9 cellular contexts compared by ENCODE assay signal in the genomic region with DNA sequence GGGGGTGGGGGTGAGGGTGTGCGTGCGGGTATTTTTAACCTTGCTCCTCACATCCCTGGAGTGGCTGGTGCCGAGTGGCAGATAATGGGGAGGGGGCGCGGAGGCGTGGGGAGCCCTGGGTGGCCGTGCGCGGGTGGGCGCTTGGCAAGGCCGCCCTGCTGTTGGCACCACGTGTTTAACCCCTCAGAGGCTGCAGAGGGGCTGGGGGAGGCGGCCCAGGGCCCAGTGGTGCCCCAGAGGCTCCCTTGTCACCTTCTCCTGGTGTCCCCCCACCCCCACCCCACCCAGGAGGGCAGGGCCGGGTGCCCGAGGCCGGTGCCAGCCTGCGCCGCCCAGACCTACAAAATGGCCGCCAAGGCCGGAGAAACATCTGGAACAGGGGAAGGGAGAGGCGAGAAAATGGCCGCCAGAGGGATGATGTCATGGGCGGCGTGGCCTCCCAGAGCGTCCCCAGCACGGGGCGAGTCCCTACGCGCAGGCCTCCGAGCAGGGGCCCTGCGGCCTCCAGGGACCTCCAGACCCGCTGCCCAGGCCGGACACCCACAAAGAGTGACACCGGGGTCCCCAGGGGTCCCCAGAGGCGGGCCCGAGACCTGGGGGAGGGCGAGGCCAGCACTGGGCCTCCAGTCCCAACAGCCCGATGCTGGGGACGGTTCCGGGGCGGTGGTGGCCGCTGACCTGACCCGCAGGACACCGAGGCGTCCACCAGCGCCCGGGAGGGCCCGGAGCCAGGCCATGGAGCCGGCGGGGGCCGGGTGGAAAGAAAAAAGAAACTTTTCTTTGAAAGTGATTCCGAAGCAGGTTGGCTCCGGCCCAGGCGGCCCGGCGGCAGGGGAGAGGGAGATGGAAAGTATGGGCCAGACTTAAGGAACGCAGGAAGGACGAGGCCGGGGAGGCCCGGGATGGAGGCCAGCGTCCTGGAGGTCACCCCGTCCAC. TPM values are rescaled to one million over a fixed set of nuclear protein-coding genes. Genes with fewer than 3 reads are reported as not detected.
DNase-seq lines count a peak whose midpoint lies in the region; ATAC-seq and TF ChIP-seq lines count a peak whose summit lies in the region.
"Had no signal": no experiment of that assay in that cellular context is flagged by ENCODE, and none has a peak within 500 bp of the region (broad histone marks: within the 10 kb centered on the region; RNA-seq: fewer than 3 reads in every experiment).

No MANE protein-coding gene starts in this region.

- H3K27me3 ChIP-seq in esophagus squamous epithelium (no peaks in the 10 kb centered on the region), upper lobe of left lung (no peaks in the 10 kb centered on the region)

- DNase-seq in NCI-H446 treated with DMSO at 0.1 percent for 48 hours (lab: John Stamatoyannopoulos, UW) (peak; percentile 91), esophagus squamous epithelium (lab: John Stamatoyannopoulos, UW) (no peak), mucosa of descending colon (peak in 2 of 3 donors; percentile 64 to 74), upper lobe of left lung (peak; percentile 78 to 95), OCI-M2 (lab: John Stamatoyannopoulos, UW; ENCODE audit: unreplicated experiment) (no peak), NCI-H1105 treated with DMSO at 0.1 percent for 48 hours (lab: John Stamatoyannopoulos, UW) (no peak)
- DNase-seq: activated CD4-positive, alpha-beta T cell treated with anti-CD3 and anti-CD28 coated beads for 4 hours; Karpas-422 had no signal

- WGBS in esophagus squamous epithelium, 2 donors, result 22 to 31% methylated on average over 18 to 21 of the region's 62 CpGs
- WGBS in upper lobe of left lung, 2 donors, result 29 to 62% methylated on average over 45 to 55 of the region's 62 CpGs

- TF ChIP-seq CTCF in esophagus squamous epithelium (IDR thresholded peaks at IDR 0.05) (no peak), mucosa of descending colon (IDR thresholded peaks at IDR 0.05) (no peak), upper lobe of left lung (IDR thresholded peaks at IDR 0.05) (no peak)

- intact Hi-C loops in esophagus squamous epithelium (cut with DNase I) (no loop called here), mucosa of descending colon (cut with DNase I, micrococcal nuclease) (no loop called here)

- H3K4me3 ChIP-seq in esophagus squamous epithelium (peak overlapping the region; percentile 34 to 66 (median 50)), mucosa of descending colon (no peak overlapping the region), upper lobe of left lung (peak overlapping the region in 3 of 4 donors; percentile 25 to 41 (median 35))

- TF ChIP-seq POLR2A in esophagus squamous epithelium (IDR thresholded peaks at IDR 0.05) (peak in 2 of 4 donors; percentile 28 to 44), upper lobe of left lung (IDR thresholded peaks at IDR 0.05) (peak in 3 of 4 donors; percentile 53 to 77 (median 65))

- peak overlapping the region; percentile 95 to 99 (median 98) for H3K27ac ChIP-seq in esophagus squamous epithelium
- H3K27ac ChIP-seq in upper lobe of left lung, result peak overlapping the region; percentile 97 to 99 (median 98)

- peak in 2 of 4 donors; percentile 47 to 65 for TF ChIP-seq EP300 in upper lobe of left lung (IDR thresholded peaks at IDR 0.05)

- H3K4me1 ChIP-seq in esophagus squamous epithelium, result peaks cover 64 to 100% (median 69%) of the 10 kb centered on the region in 3 donors
- H3K4me1 ChIP-seq in mucosa of descending colon (ENCODE audit: low read depth), result peaks cover 6% of the 10 kb centered on the region
- H3K4me1 ChIP-seq in upper lobe of left lung, result peaks cover 48 to 72% (median 59%) of the 10 kb centered on the region in 4 donors

- H3K36me3 ChIP-seq in esophagus squamous epithelium, result peaks cover 0 to 27% (median 0%) of the 10 kb centered on the region in 3 donors
- H3K36me3 ChIP-seq in mucosa of descending colon (ENCODE audit: low read depth), result no peaks in the 10 kb centered on the region
- H3K36me3 ChIP-seq in upper lobe of left lung, result peaks cover 0 to 15% (median 6%) of the 10 kb centered on the region in 4 donors

- H3K9me3 ChIP-seq in esophagus squamous epithelium (no peaks in the 10 kb centered on the region), mucosa of descending colon (no peaks in the 10 kb centered on the region), upper lobe of left lung (no peaks in the 10 kb centered on the region)

- ATAC-seq in mucosa of descending colon (peak; percentile 61), upper lobe of left lung (ENCODE audit: low FRiP score in 2 of 2) (peak; percentile 86 to 90), GM21528 (IDR thresholded peaks at IDR 0.05; ENCODE audit: low FRiP score, unreplicated experiment) (no peak)

RNA-seq across cellular contexts. Expression of a gene that starts 38.2 kb away (rescaled TPM):
- 10 to 100 TPM; 40.8 to 80.9 (median 61.0) TPM for total RNA-seq in esophagus squamous epithelium
- total RNA-seq in mucosa of descending colon, result 100 to 1,000 TPM in 1 of 3 donors, 10 to 100 TPM in 2; 38.4 to 210 (median 79.3) TPM
- total RNA-seq in upper lobe of left lung, result 100 to 1,000 TPM in 5 of 6 donors, 10 to 100 TPM in 1; 96.1 to 175 (median 154) TPM

Comparison
In these comparisons a context has a peak if more than half of its experiments do, and no peak if none do; other contexts are left out.
1. DNase-seq: peak in NCI-H446 treated with DMSO at 0.1 percent for 48 hours (single experiment), mucosa of descending colon (2 of 3) and upper lobe of left lung (2 of 2); none in esophagus squamous epithelium (single experiment), OCI-M2 (single experiment) and NCI-H1105 treated with DMSO at 0.1 percent for 48 hours (single experiment).